In the genomic region with DNA sequence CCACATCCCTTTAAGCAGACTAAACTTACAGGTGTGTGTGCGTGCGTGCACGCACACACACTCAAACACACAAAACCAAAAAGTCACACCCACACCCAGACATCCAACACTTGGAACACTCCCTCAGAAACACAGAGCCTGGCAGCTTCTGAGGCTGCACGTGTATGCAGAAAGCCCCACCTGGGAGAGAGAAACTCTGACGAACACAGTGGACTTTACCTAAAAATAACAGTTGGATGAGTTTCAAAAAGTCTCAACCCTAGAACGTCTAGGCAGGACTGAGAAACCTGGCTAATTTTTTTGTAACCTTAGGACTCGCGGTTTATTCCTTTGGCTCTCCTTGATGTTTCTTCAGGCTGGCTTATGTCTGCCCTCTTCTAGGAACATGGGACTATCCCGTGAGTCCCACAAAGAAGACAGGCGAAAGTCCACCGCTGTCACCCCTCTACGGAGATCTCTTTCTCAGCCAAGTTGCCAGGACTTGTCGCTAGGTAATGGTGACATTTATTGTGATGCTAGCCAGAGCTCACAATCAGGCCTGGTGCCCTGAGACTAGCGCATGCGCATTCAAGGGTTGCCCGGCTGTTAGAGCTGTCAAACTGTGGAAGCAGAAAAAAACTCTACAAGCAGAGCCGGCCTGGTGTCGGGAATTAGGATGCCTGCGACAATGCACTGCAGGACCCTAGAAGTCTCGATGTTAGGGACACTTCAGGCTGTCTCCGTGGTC, we compare ENCODE assay signal across 16 cellular contexts.
DNase-seq lines count a peak whose midpoint lies in the region; ATAC-seq and TF ChIP-seq lines count a peak whose summit lies in the region.
"Had no signal": no experiment of that assay in that cellular context is flagged by ENCODE, and none has a peak within 500 bp of the region (broad histone marks: within the 10 kb centered on the region; RNA-seq: fewer than 3 reads in every experiment).

No MANE protein-coding gene starts in this region.

- H3K9me3 ChIP-seq in right atrium auricular region (no peaks in the 10 kb centered on the region), psoas muscle (no peaks in the 10 kb centered on the region)
- H3K9me3 ChIP-seq: A549; BLaER1 treated with 17β-estradiol and CSF1 and Interleukin-3, amounts not matched to agents 10 nM and 100 nM; Caco-2 had no signal

- H3K27me3 ChIP-seq in right atrium auricular region (no peaks in the 10 kb centered on the region), psoas muscle (ENCODE audit: insufficient read depth in 3 of 3, low read length in 2 of 3) (no peaks in the 10 kb centered on the region)
- H3K27me3 ChIP-seq: BLaER1 treated with 17β-estradiol and CSF1 and Interleukin-3, amounts not matched to agents 10 nM and 100 nM had no signal

- TF ChIP-seq CTCF in right atrium auricular region (IDR thresholded peaks at IDR 0.05) (no peak), psoas muscle (IDR thresholded peaks at IDR 0.05) (no peak)

- H3K36me3 ChIP-seq in right atrium auricular region, result no peaks in the 10 kb centered on the region
- H3K36me3 ChIP-seq in psoas muscle (ENCODE audit: insufficient read depth in 1 of 2, low read depth in 1 of 2), result no peaks in the 10 kb centered on the region
- H3K36me3 ChIP-seq: BLaER1 treated with 17β-estradiol and CSF1 and Interleukin-3, amounts not matched to agents 10 nM and 100 nM had no signal

- WGBS in psoas muscle, 3 donors, result 77 to 82% methylated on average over 21 of the region's 21 CpGs; no CpG with 5 or more reads in 1 of the 3 donors

- H3K4me1 ChIP-seq in right atrium auricular region (no peaks in the 10 kb centered on the region), psoas muscle (no peaks in the 10 kb centered on the region)
- H3K4me1 ChIP-seq: A549; BLaER1 treated with 17β-estradiol and CSF1 and Interleukin-3, amounts not matched to agents 10 nM and 100 nM; Caco-2 had no signal

- intact Hi-C loops in Right ventricle myocardium inferior (cut with DNase I) (no loop called here), left cardiac atrium (cut with DNase I) (no loop called here), left ventricle myocardium superior (cut with micrococcal nuclease) (no loop called here), psoas muscle (cut with DNase I) (no loop called here)

- DNase-seq in Right ventricle myocardium inferior (ENCODE audit: missing footprints) (peak; percentile 52), left cardiac atrium (no peak), left ventricle myocardium superior (peak; percentile 36), right atrium auricular region (ENCODE audit: low spot score) (no peak), psoas muscle (no peak)
- DNase-seq: AML-193; Caco-2; Calu3; CD4-positive, alpha-beta T cell; CD8-positive, alpha-beta T cell; DMS79 treated with DMSO at 0.1 percent for 48 hours; GF-D8 had no signal

- H3K4me3 ChIP-seq in right atrium auricular region (no peak overlapping the region), psoas muscle (no peak overlapping the region)
- H3K4me3 ChIP-seq: A549; BLaER1 treated with 17β-estradiol and CSF1 and Interleukin-3, amounts not matched to agents 10 nM and 100 nM had no signal

- no peak overlapping the region for H3K27ac ChIP-seq in right atrium auricular region
- H3K27ac ChIP-seq in psoas muscle, result no peak overlapping the region
- H3K27ac ChIP-seq: 22Rv1; A549; BLaER1 treated with 17β-estradiol and CSF1 and Interleukin-3, amounts not matched to agents 10 nM and 100 nM; C4-2B had no signal

- ATAC-seq in Right ventricle myocardium inferior (peak; percentile 71), left cardiac atrium (no peak), left ventricle myocardium superior (peak; percentile 79), psoas muscle (no peak)
- ATAC-seq: A549; CD8-positive, alpha-beta T cell had no signal

Comparison
In these comparisons a context has a peak if more than half of its experiments do, and no peak if none do; other contexts are left out.
1. ATAC-seq: peak in Right ventricle myocardium inferior (single experiment) and left ventricle myocardium superior (single experiment); none in left cardiac atrium (0 of 2) and psoas muscle (0 of 4).
2. DNase-seq: peak in Right ventricle myocardium inferior (single experiment) and left ventricle myocardium superior (single experiment); none in left cardiac atrium (single experiment), right atrium auricular region (single experiment) and psoas muscle (0 of 2).